Comparison of ENCODE assay signal across 26 cellular contexts in the genomic region with DNA sequence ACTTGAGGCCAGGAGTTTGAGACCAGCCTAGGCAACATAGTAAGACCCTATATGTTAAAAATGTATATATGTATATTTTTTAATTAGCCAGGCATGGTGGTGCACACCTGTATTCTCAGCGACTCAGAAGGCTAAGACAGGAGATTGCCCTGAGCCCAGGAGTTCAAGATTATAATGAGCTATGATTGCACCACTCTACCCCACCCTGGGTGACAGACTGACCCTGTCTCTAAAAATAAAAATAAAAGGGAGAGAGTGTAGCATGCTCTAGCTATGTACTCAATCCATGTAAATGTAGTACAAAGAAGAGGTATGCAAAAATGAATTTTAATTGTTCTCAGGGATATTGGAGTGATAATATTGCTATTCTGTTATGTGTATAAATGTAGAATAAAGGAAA.
"Had no signal": no experiment of that assay in that cellular context is flagged by ENCODE, and none has a peak within 500 bp of the region (broad histone marks: within the 10 kb centered on the region; RNA-seq: fewer than 3 reads in every experiment).

No MANE protein-coding gene starts in this region.

- H3K4me3 Mint-ChIP-seq: endodermal cell; memory B cell; natural killer cell treated with Interleukin-12 subunit alpha and Interleukin-12 subunit beta and Interleukin-15 and Interleukin-18, amount 100 ng/mL, for 72 hours; neural crest cell; stimulated activated naive B cell treated with anti-CD40 and anti-IgM and Interleukin-4, amounts not matched to agents 10 μg/mL and 1 μg/mL and 100 μg/mL, for 72 hours; stimulated activated naive CD8-positive, alpha-beta T cell treated with anti-CD3 and anti-CD28 coated beads, Interleukin-15, Interleukin-2, amounts not matched to agents 100 ng/mL and 50 ng/mL, for 24 hours had no signal

- H3K4me3 ChIP-seq: dorsolateral prefrontal cortex, gastroesophageal sphincter, heart left ventricle, hepatocyte, lung, pancreas, right lobe of liver, thoracic aorta, tibial nerve, upper lobe of left lung had no signal

- H3K9me3 ChIP-seq: neutrophil, pancreas, right lobe of liver, thoracic aorta, upper lobe of left lung had no signal

- DNase-seq: dorsolateral prefrontal cortex; effector CD4-positive, alpha-beta T cell; endodermal cell; foreskin keratinocyte; heart left ventricle; kidney; pancreas; right lobe of liver; small intestine; stimulated activated CD4-positive, alpha-beta T cell treated with anti-CD3 and anti-CD28 coated beads, Interleukin-15, amount 100 ng/mL, for 24 hours; stimulated activated CD4-positive, alpha-beta T cell treated with anti-CD3 and anti-CD28 coated beads, Interleukin-2, amount 100 ng/mL, for 48 hours; stimulated activated naive B cell treated with anti-CD40 and anti-IgM and Interleukin-4, amounts not matched to agents 10 μg/mL and 1 μg/mL and 100 μg/mL, for 72 hours; upper lobe of left lung had no signal

- H3K9me3 Mint-ChIP-seq: endodermal cell; memory B cell; natural killer cell treated with Interleukin-12 subunit alpha and Interleukin-12 subunit beta and Interleukin-15 and Interleukin-18, amount 100 ng/mL, for 72 hours; neural crest cell; stimulated activated naive B cell treated with anti-CD40 and anti-IgM and Interleukin-4, amounts not matched to agents 10 μg/mL and 1 μg/mL and 100 μg/mL, for 72 hours; stimulated activated naive CD8-positive, alpha-beta T cell treated with anti-CD3 and anti-CD28 coated beads, Interleukin-15, Interleukin-2, amounts not matched to agents 100 ng/mL and 50 ng/mL, for 24 hours had no signal

- ATAC-seq: esophagus mucosa; foreskin keratinocyte; gastroesophageal sphincter; heart left ventricle; left lobe of liver; natural killer cell treated with Interleukin-12 subunit alpha and Interleukin-12 subunit beta and Interleukin-15 and Interleukin-18, amount 100 ng/mL, for 72 hours; pancreas; right lobe of liver; stimulated activated naive B cell treated with anti-CD40 and anti-IgM and Interleukin-4, amounts not matched to agents 10 μg/mL and 1 μg/mL and 100 μg/mL, for 72 hours had no signal

- H3K4me1 ChIP-seq: foreskin keratinocyte, heart left ventricle, pancreas, right lobe of liver, tibial nerve, upper lobe of left lung had no signal

- H3K27me3 ChIP-seq: dorsolateral prefrontal cortex, foreskin keratinocyte, gastroesophageal sphincter, heart left ventricle, hepatocyte, neutrophil, pancreas, right lobe of liver, tibial nerve, upper lobe of left lung had no signal

- H3K27ac Mint-ChIP-seq: endodermal cell; natural killer cell treated with Interleukin-12 subunit alpha and Interleukin-12 subunit beta and Interleukin-15 and Interleukin-18, amount 100 ng/mL, for 72 hours; stimulated activated naive B cell treated with anti-CD40 and anti-IgM and Interleukin-4, amounts not matched to agents 10 μg/mL and 1 μg/mL and 100 μg/mL, for 72 hours; stimulated activated naive CD8-positive, alpha-beta T cell treated with anti-CD3 and anti-CD28 coated beads, Interleukin-15, Interleukin-2, amounts not matched to agents 100 ng/mL and 50 ng/mL, for 24 hours had no signal

- H3K4me1 Mint-ChIP-seq: endodermal cell, memory B cell, neural crest cell had no signal

- H3K27me3 Mint-ChIP-seq: memory B cell; natural killer cell treated with Interleukin-12 subunit alpha and Interleukin-12 subunit beta and Interleukin-15 and Interleukin-18, amount 100 ng/mL, for 72 hours; stimulated activated naive B cell treated with anti-CD40 and anti-IgM and Interleukin-4, amounts not matched to agents 10 μg/mL and 1 μg/mL and 100 μg/mL, for 72 hours; stimulated activated naive CD8-positive, alpha-beta T cell treated with anti-CD3 and anti-CD28 coated beads, Interleukin-15, Interleukin-2, amounts not matched to agents 100 ng/mL and 50 ng/mL, for 24 hours had no signal

- H3K27ac ChIP-seq: dorsolateral prefrontal cortex, epithelial cell of prostate, foreskin keratinocyte, gastroesophageal sphincter, heart left ventricle, hepatocyte, neutrophil, pancreas, right lobe of liver, thoracic aorta, tibial nerve, upper lobe of left lung had no signal
